ENCODE assay signal across 8 cellular contexts in genomic region chr7:140175221-140176218, GRCh38. TPM values are rescaled to one million over a fixed set of nuclear protein-coding genes. Genes with fewer than 3 reads are reported as not detected.
DNase-seq lines count a peak whose midpoint lies in the region; ATAC-seq and TF ChIP-seq lines count a peak whose summit lies in the region.

No MANE protein-coding gene starts in this region.

- H2AFZ ChIP-seq in SK-N-SH (ENCODE audit: low read depth): peak overlapping the region; percentile 84

- POLR2A ChIA-PET in SK-N-SH (lab: Yijun Ruan, JAX): no interaction called here

- no peaks in the 10 kb centered on the region for H3K9me2 ChIP-seq in SK-N-SH

- H3K79me2 ChIP-seq in SK-N-SH (ENCODE audit: insufficient read depth): peaks cover 37% of the 10 kb centered on the region

- peak; percentile 77 for TF ChIP-seq CTCF in GM06990 (IDR thresholded peaks at IDR 0.05; ENCODE audit: insufficient read depth, low read length, poor library complexity, severe bottlenecking)
- TF ChIP-seq CTCF in SK-N-SH (IDR thresholded peaks at IDR 0.05): peak; percentile 97

- no peaks in the 10 kb centered on the region for H3K4me1 ChIP-seq in SK-N-SH (ENCODE audit: control insufficient read depth in 1 of 2, insufficient read depth in 2 of 2, low read depth in 1 of 2, low read length in 1 of 2)

- H4K20me1 ChIP-seq in SK-N-SH (ENCODE audit: insufficient read depth): no peaks in the 10 kb centered on the region; the same call in 1 of the 2 replicates

- H3K36me3 Mint-ChIP-seq in activated naive CD4-positive, alpha-beta T cell treated with anti-CD3 and anti-CD28 coated beads, Interleukin-2, amount 50 U/mL, for 72 hours: peaks cover 5 to 24% of the 10 kb centered on the region in 2 donors

- peak overlapping the region; percentile 70 to 84 for H3K27ac ChIP-seq in SK-N-SH (ENCODE audit: low read depth in 2 of 2, low read length in 1 of 2)
- H3K27ac ChIP-seq in temporal lobe (ENCODE audit: low read depth, low read length): peak overlapping the region; percentile 83

- H3K27ac Mint-ChIP-seq in activated naive CD4-positive, alpha-beta T cell treated with anti-CD3 and anti-CD28 coated beads, Interleukin-2, amount 50 U/mL, for 72 hours: peak overlapping the region; percentile 84 to 93

- H3K9ac ChIP-seq in SK-N-SH: peak overlapping the region; percentile 79

- peaks cover 11% of the 10 kb centered on the region for H3F3A ChIP-seq in SK-N-SH (replicated peaks; ENCODE audit: insufficient read depth)

- H3K27me3 ChIP-seq in GM06990 (replicated peaks; ENCODE audit: control insufficient read depth, insufficient read depth, low read length): 0 out of 2 replicates have a peak, but pooled peaks cover 1% of the 10 kb centered on the region
- no peaks in the 10 kb centered on the region; the same call in 1 of the 2 replicates for H3K27me3 ChIP-seq in SK-N-SH (ENCODE audit: insufficient read depth)

- CTCF ChIA-PET in SK-N-SH (lab: Yijun Ruan, JAX): interaction anchor here (0.6 to 3.8 kb wide), 14 partner anchors 9 to 530 kb away, joined by 3 to 35 read pairs (median 4); no protein-coding TSS in a partner anchor

- no peaks in the 10 kb centered on the region for H3K36me3 ChIP-seq in GM06990 (ENCODE audit: control insufficient read depth, insufficient read depth, low read length)
- H3K36me3 ChIP-seq in SK-N-SH (replicated peaks in 1 of 2; ENCODE audit: control insufficient read depth in 1 of 2, insufficient read depth in 2 of 2, low read length in 1 of 2): no peaks in the 10 kb centered on the region

- TF ChIP-seq RAD21 in SK-N-SH (IDR thresholded peaks at IDR 0.05; ENCODE audit: low read length): peak; percentile 93

- peaks cover 0 to 12% of the 10 kb centered on the region in 2 donors for H3K9me3 Mint-ChIP-seq in activated naive CD4-positive, alpha-beta T cell treated with anti-CD3 and anti-CD28 coated beads, Interleukin-2, amount 50 U/mL, for 72 hours

- ATAC-seq in HG02610 (IDR thresholded peaks at IDR 0.05; ENCODE audit: unreplicated experiment): peak; percentile 52
- peak; percentile 73 to 74 for ATAC-seq in activated naive CD4-positive, alpha-beta T cell treated with anti-CD3 and anti-CD28 coated beads, Interleukin-2, amount 50 U/mL, for 72 hours

- peak overlapping the region; percentile 99 for H3K4me2 ChIP-seq in SK-N-SH

- DNase-seq in GM06990 (ENCODE audit: extremely low read depth, insufficient read length) (peak; percentile 89), NCI-H1092 (lab: John Stamatoyannopoulos, UW) (peak; percentile 91), SK-N-SH (peak; percentile 88), glomerular visceral epithelial cell (ENCODE audit: extremely low spot score) (peak; percentile 88), occipital lobe (lab: John Stamatoyannopoulos, UW) (peak; percentile 71)
- peak; percentile 83 to 92 for DNase-seq in activated naive CD4-positive, alpha-beta T cell treated with anti-CD3 and anti-CD28 coated beads, Interleukin-2, amount 50 U/mL, for 72 hours (ENCODE audit: low spot score in 2 of 2)

- H3K9me3 ChIP-seq in SK-N-SH: no peaks in the 10 kb centered on the region

- peak overlapping the region; percentile 57 for H3K4me3 ChIP-seq in GM06990 (replicated peaks; ENCODE audit: low read depth, low read length)
- H3K4me3 ChIP-seq in SK-N-SH (ENCODE audit: low read depth in 2 of 2, low read length in 1 of 2): peak overlapping the region; percentile 75 to 95

- under 1% methylated on average over 42 of the region's 83 CpGs for WGBS in SK-N-SH (ENCODE audit: low lambda C conversion rate)

- no peak; a peak in 1 of 4 replicates for TF ChIP-seq EP300 in SK-N-SH (IDR thresholded peaks at IDR 0.05; ENCODE audit: borderline replicate concordance in 1 of 2, low read depth in 1 of 2, low read length in 1 of 2)

TF ChIP-seq in SK-N-SH, 30 proteins besides CTCF, POLR2A, EP300 and RAD21 (continues in another document):
- 0 out of 2 replicates have a peak, but pooled peaks have one; percentile 12 for TF ChIP-seq SIN3A (IDR thresholded peaks at IDR 0.05; ENCODE audit: borderline replicate concordance, low read depth, low read length)
- no peak for TF ChIP-seq IRF3 (IDR thresholded peaks at IDR 0.05; ENCODE audit: low read depth, low read length)
- 0 out of 2 replicates have a peak, but pooled peaks have one; percentile 47 for TF ChIP-seq FOXJ3 (CRISPR knock-in tag; IDR thresholded peaks at IDR 0.05)
- TF ChIP-seq CHD2 (IDR thresholded peaks at IDR 0.05; ENCODE audit: low read length, partially characterized antibody): peak; percentile 77
- TF ChIP-seq RFX5 (IDR thresholded peaks at IDR 0.05; ENCODE audit: low read length): peak; percentile 57; the same call in 1 of the 2 replicates
- TF ChIP-seq POLR2AphosphoS5 (IDR thresholded peaks at IDR 0.05; ENCODE audit: low read depth, low read length): peak; percentile 25; the same call in 1 of the 2 replicates
- TF ChIP-seq REST (IDR thresholded peaks at IDR 0.05; ENCODE audit: low read depth, low read length): no peak
- no peak for TF ChIP-seq JUND (IDR thresholded peaks at IDR 0.05)
- no peak; the same call in 1 of the 2 replicates for TF ChIP-seq MEF2A (IDR thresholded peaks at IDR 0.05; ENCODE audit: borderline replicate concordance, low read depth)
- TF ChIP-seq GABPA (IDR thresholded peaks at IDR 0.05; ENCODE audit: low read depth): no peak
- no peak for TF ChIP-seq YY1 (IDR thresholded peaks at IDR 0.05; ENCODE audit: low read depth)
- TF ChIP-seq ELF1 (IDR thresholded peaks at IDR 0.05): no peak
- TF ChIP-seq MXI1 (IDR thresholded peaks at IDR 0.05; ENCODE audit: low read depth, low read length): peak; percentile 93
- TF ChIP-seq PBX3 (IDR thresholded peaks at IDR 0.05): peak; percentile 98
- TF ChIP-seq TEAD4 (IDR thresholded peaks at IDR 0.05; ENCODE audit: borderline replicate concordance, insufficient read depth): no peak
- peak; percentile 88 for TF ChIP-seq SMC3 (IDR thresholded peaks at IDR 0.05; ENCODE audit: low read depth, low read length)
- no peak for TF ChIP-seq USF1 (IDR thresholded peaks at IDR 0.05; ENCODE audit: borderline replicate concordance, low read depth)
- TF ChIP-seq NFIC (IDR thresholded peaks at IDR 0.05; ENCODE audit: borderline replicate concordance): no peak
- no peak for TF ChIP-seq EZH2phosphoT487 (IDR thresholded peaks at IDR 0.05; ENCODE audit: borderline replicate concordance, low read depth)

RNA-seq across cellular contexts. Expression of gene KDM7A, which starts 1.3 kb away (rescaled TPM):
- 0.94 and 1.1 TPM in 2 replicates for polyA plus RNA-seq in SK-N-SH (2012; rRNA removed)
- 0.91 and 1.0 TPM in 2 replicates for polyA plus RNA-seq in SK-N-SH (2012; cell fraction: cytosol; rRNA removed)
- polyA plus RNA-seq in SK-N-SH (2012; cell fraction: nucleus; rRNA removed): 6.0 and 6.9 TPM in 2 replicates
- total RNA-seq in activated naive CD4-positive, alpha-beta T cell treated with anti-CD3 and anti-CD28 coated beads, Interleukin-2, amount 50 U/mL, for 72 hours: 10 to 100 TPM; 28.4 to 38.6 TPM
- total RNA-seq in occipital lobe (18.6 TPM), temporal lobe (16.2 TPM)

Comparison
In these comparisons a context has a peak if more than half of its experiments do, and no peak if none do; other contexts are left out.
1. Peak in every context shown above with its lines: DNase-seq, ATAC-seq, H3K4me3 ChIP-seq and H3K27ac ChIP-seq.